Comparison of ENCODE assay signal across 6 cellular contexts in the genomic region with DNA sequence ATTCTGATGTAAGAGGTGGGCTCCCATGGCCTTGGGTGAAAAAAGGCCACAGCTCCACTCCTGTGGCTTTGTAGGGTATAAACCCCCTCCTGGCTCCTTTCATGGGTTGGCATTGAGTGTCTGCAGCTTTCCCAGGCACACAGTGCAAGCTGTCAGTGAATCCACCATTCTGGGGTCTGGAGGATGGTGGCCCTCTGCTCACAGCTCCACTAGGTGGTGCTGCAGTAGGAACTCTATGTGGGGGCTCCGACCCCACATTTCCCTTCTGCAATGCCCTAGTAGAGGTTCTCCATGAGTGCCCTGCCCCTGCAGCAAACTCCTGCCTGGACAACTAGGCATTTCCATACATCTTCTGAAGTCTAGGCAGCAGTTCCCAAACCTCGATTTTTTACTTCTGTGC.
DNase-seq lines count a peak whose midpoint lies in the region; ATAC-seq, FAIRE-seq and TF ChIP-seq lines count a peak whose summit lies in the region.
"Not testable (repeated sequence)": the region's sequence is repeated elsewhere in the genome, so short reads cannot be mapped to it uniquely, and the experiment has no call there.

No MANE protein-coding gene starts in this region.

- POLR2A ChIA-PET in OCI-LY7 (lab: Charles Lee); WTC11 (lab: Charles Lee); HepG2 (lab: Yijun Ruan, JAX): not testable (repeated sequence)

- H4K20me1 ChIP-seq in DND-41 (ENCODE audit: insufficient read depth, low read length); GM23338 (replicated peaks; ENCODE audit: insufficient read depth); OCI-LY7 (ENCODE audit: insufficient read depth, low read length); HepG2 (ENCODE audit: insufficient read depth, low read length): not testable (repeated sequence)

- H2AFZ ChIP-seq in DND-41 (ENCODE audit: low read depth, low read length); GM23338; OCI-LY7 (ENCODE audit: low read length); HepG2 (ENCODE audit: low read length): not testable (repeated sequence)

- not testable (repeated sequence) for H3K79me2 ChIP-seq in DND-41 (ENCODE audit: insufficient read depth, low read length); GM23338 (replicated peaks; ENCODE audit: insufficient read depth); OCI-LY7 (ENCODE audit: insufficient read depth, low read depth, low read length); HepG2 (ENCODE audit: insufficient read depth, low read length)

- intact Hi-C loops in OCI-LY7 (cut with micrococcal nuclease; ENCODE audit: unreplicated experiment); HepG2 (cut with micrococcal nuclease; ENCODE audit: unreplicated experiment): not testable (repeated sequence)

- TF ChIP-seq POLR2A in NB4 (IDR thresholded peaks at IDR 0.05; ENCODE audit: extremely low read depth, insufficient read length); HepG2 (IDR thresholded peaks at IDR 0.05; ENCODE audit: insufficient read depth in 1 of 2, low read depth in 2 of 2, low read length in 2 of 2): not testable (repeated sequence)

- not testable (repeated sequence) for BruUV-seq in OCI-LY7 (replicated peaks; lab: Mats Ljungman, UMichigan); HepG2 (replicated peaks; lab: Mats Ljungman, UMichigan)

- FAIRE-seq in HepG2 (lab: Jason Lieb, UNC) = not testable (repeated sequence)

- DNase-seq in DND-41; GM23338 (ENCODE audit: low spot score); NB4 (ENCODE audit: low read depth); OCI-LY7 (ENCODE audit: low spot score); HepG2 (ENCODE audit: low spot score): not testable (repeated sequence)
- peak; percentile 27 for DNase-seq in WTC11 (ENCODE audit: low spot score)

- peaks cover 15% of the 10 kb centered on the region for H3K36me3 Mint-ChIP-seq in GM23338 (ENCODE audit: low read depth)
- H3K36me3 Mint-ChIP-seq in WTC11 = peaks cover 23% of the 10 kb centered on the region

- not testable (repeated sequence) for H3K4me2 ChIP-seq in DND-41 (ENCODE audit: insufficient read depth, low read length); GM23338; OCI-LY7 (ENCODE audit: low read length)
- H3K4me2 ChIP-seq in HepG2 (ENCODE audit: low read depth, low read length) = peak overlapping the region; percentile 51; the same call in 1 of the 2 replicates

- not testable (repeated sequence) for H3K9me3 ChIP-seq in DND-41 (ENCODE audit: insufficient read depth, low read length, severe bottlenecking); OCI-LY7 (ENCODE audit: low read length); HepG2 (ENCODE audit: low read length)

- H3F3A ChIP-seq in GM23338 (replicated peaks; ENCODE audit: low read depth) = not testable (repeated sequence)

- not testable (repeated sequence) for H3K27me3 ChIP-seq in DND-41 (ENCODE audit: insufficient read depth, low read length, poor library complexity); GM23338 (ENCODE audit: insufficient read depth); HepG2 (ENCODE audit: control insufficient read depth in 1 of 2, insufficient read depth in 2 of 2, low read length in 2 of 2)

- TF ChIP-seq RAD21 in HepG2 (CRISPR knock-in tag; IDR thresholded peaks at IDR 0.05) = not testable (repeated sequence)

- H3K9ac ChIP-seq in DND-41 (ENCODE audit: low read depth, low read length); HepG2 (ENCODE audit: insufficient read depth, low read depth, low read length): not testable (repeated sequence)

- ATAC-seq in DND-41 (ENCODE audit: insufficient read depth, low read depth); GM23338; WTC11; HepG2: not testable (repeated sequence)

- not testable (repeated sequence) for TF ChIP-seq EP300 in HepG2 (IDR thresholded peaks at IDR 0.05; ENCODE audit: low read depth in 2 of 2, low read length in 2 of 2); HepG2 (CRISPR knock-in tag; IDR thresholded peaks at IDR 0.05; ENCODE audit: borderline replicate concordance)

- H3K27ac ChIP-seq in DND-41 (ENCODE audit: low read length); GM23338 (ENCODE audit: low read depth); OCI-LY7 (ENCODE audit: low read depth, low read length, poor library complexity, severe bottlenecking); HepG2 (ENCODE audit: extremely low read length, insufficient read depth, low read length): not testable (repeated sequence)

- H3K4me3 ChIP-seq in DND-41 (ENCODE audit: low read depth in 1 of 2, low read length in 2 of 2); GM23338; NB4 (ENCODE audit: low read depth, low read length); OCI-LY7 (ENCODE audit: low read depth, low read length, poor library complexity, severe bottlenecking): not testable (repeated sequence)
- peak overlapping the region in 1 of 3 experiments; percentile 10; a peak in 2 of 6 replicates for H3K4me3 ChIP-seq in HepG2 (replicated peaks in 1 of 3; ENCODE audit: insufficient read depth in 1 of 3, low read depth in 2 of 3, low read length in 3 of 3)

- H3K27ac Mint-ChIP-seq in GM23338 (peak overlapping the region; percentile 0; the same call in 1 of the 2 replicates), WTC11 (peak overlapping the region; percentile 36)

- H3K9me2 ChIP-seq in GM23338 (ENCODE audit: insufficient read depth); OCI-LY7 (ENCODE audit: insufficient read depth, low read length): not testable (repeated sequence)

- CTCF ChIA-PET in OCI-LY7 (lab: Charles Lee; ENCODE audit: unreplicated experiment); HepG2 (lab: Yijun Ruan, JAX; ENCODE audit: low intra/inter-chr PET ratio, low total read pairs): not testable (repeated sequence)
- CTCF ChIA-PET in WTC11 (lab: Charles Lee) = interaction anchor here (1.7 kb wide), 1 partner anchor 44 kb away, joined by 10 read pairs; no protein-coding TSS in a partner anchor

- in situ Hi-C loops in HepG2 (cut with HindIII; ENCODE audit: extremely low pct_ligation_motif_present, low pct_unique_long_range_greater_than_20kb) = not testable (repeated sequence)

- not testable (repeated sequence) for H3K36me3 ChIP-seq in DND-41 (ENCODE audit: insufficient read depth, low read length); GM23338 (ENCODE audit: insufficient read depth); OCI-LY7 (ENCODE audit: insufficient read depth, low read length); HepG2 (replicated peaks in 1 of 2; ENCODE audit: control insufficient read depth in 1 of 2, insufficient read depth in 2 of 2, low read length in 2 of 2)

- H3K4me1 ChIP-seq in DND-41 (ENCODE audit: insufficient read depth, low read length); GM23338 (ENCODE audit: insufficient read depth); OCI-LY7 (ENCODE audit: insufficient read depth, low read length, poor library complexity, severe bottlenecking); HepG2 (ENCODE audit: insufficient read depth, low read length): not testable (repeated sequence)

- H3K27me3 Mint-ChIP-seq in GM23338 (ENCODE audit: insufficient read depth, low read depth, poor library complexity); WTC11 (ENCODE audit: low read depth): not testable (repeated sequence)

- peaks cover 11% of the 10 kb centered on the region; the same call in 1 of the 3 replicates for H3K4me1 Mint-ChIP-seq in GM23338
- H3K4me1 Mint-ChIP-seq in WTC11 = peaks cover 17% of the 10 kb centered on the region

- TF ChIP-seq CTCF in DND-41 (IDR thresholded peaks at IDR 0.05; ENCODE audit: borderline replicate concordance, extremely low read depth, low read length, poor library complexity, severe bottlenecking) (peak; percentile 14), GM23338 (conservative IDR thresholded peaks at IDR 0.05; ENCODE audit: low read depth in 2 of 2) (peak; percentile 38 to 55), NB4 (IDR thresholded peaks at IDR 0.05; ENCODE audit: low read depth, low read length) (peak; percentile 6), OCI-LY7 (conservative IDR thresholded peaks at IDR 0.05; ENCODE audit: low read length) (peak; percentile 28; the same call in 1 of the 2 replicates), HepG2 (CRISPR knock-in tag; IDR thresholded peaks at IDR 0.05) (peak; percentile 45)
- TF ChIP-seq CTCF in WTC11 (IDR thresholded peaks at IDR 0.05) = not testable (repeated sequence)

- WGBS in HepG2 (ENCODE audit: low lambda C conversion rate) = 91% methylated on average over 1 of the region's 2 CpGs

- H3K9me3 Mint-ChIP-seq in GM23338 = peaks cover 15% of the 10 kb centered on the region
- peaks cover 40% of the 10 kb centered on the region for H3K9me3 Mint-ChIP-seq in WTC11

- not testable (repeated sequence) for H3K4me3 Mint-ChIP-seq in GM23338, WTC11

TF ChIP-seq in HepG2, 621 proteins besides CTCF, POLR2A, EP300 and RAD21:
- 0 out of 2 replicates have a peak, but pooled peaks have one; percentile 37 for TF ChIP-seq ZBTB7B (CRISPR knock-in tag; IDR thresholded peaks at IDR 0.05)
- TF ChIP-seq RARA (CRISPR knock-in tag; IDR thresholded peaks at IDR 0.05) = 0 out of 2 replicates have a peak, but pooled peaks have one; percentile 2
- TF ChIP-seq HNF4G (IDR thresholded peaks at IDR 0.05; ENCODE audit: borderline replicate concordance, low read depth, low read length) = not testable (repeated sequence)
- TF ChIP-seq HNF4G (CRISPR knock-in tag; IDR thresholded peaks at IDR 0.05; ENCODE audit: borderline replicate concordance, low read depth) = 0 out of 2 replicates have a peak, but pooled peaks have one; percentile 1
TF ChIP-seq in HepG2: peak in this region for 3; not testable (repeated sequence) for 618.
